1 cellular context compared by ENCODE assay signal in genomic region chr19:49850487-49851342, GRCh38.
TF ChIP-seq lines count a peak whose summit lies in the region.

TSS of gene PTOV1 (plus strand) at chr19:49851159.

TF ChIP-seq in K562, 482 proteins besides CTCF, POLR2A, EP300 and RAD21 (continued from another document and continues in another):
- TF ChIP-seq ETS1 (conservative IDR thresholded peaks at IDR 0.05; ENCODE audit: control insufficient read depth, low read depth, low read length) (peak; percentile 85), ZNF121 (CRISPR knock-in tag; conservative IDR thresholded peaks at IDR 0.05) (no peak), PKNOX1 (IDR thresholded peaks at IDR 0.05) (peak; percentile 39; the same call in 1 of the 2 replicates), CCNT2 (IDR thresholded peaks at IDR 0.05; ENCODE audit: borderline replicate concordance, extremely low read depth, insufficient read length, low read depth, low read length) (peak; percentile 73), E2F4 (CRISPR knock-in tag; IDR thresholded peaks at IDR 0.05; ENCODE audit: low read depth) (peak; percentile 65; the same call in 1 of the 2 replicates), NR2C2 (CRISPR knock-in tag; IDR thresholded peaks at IDR 0.05) (no peak), NR2C2 (tag; IDR thresholded peaks at IDR 0.05) (peak; percentile 89), XRCC4 (IDR thresholded peaks at IDR 0.05; ENCODE audit: extremely low read depth, insufficient read depth, insufficient read length) (no peak), FOXA3 (CRISPR knock-in tag; conservative IDR thresholded peaks at IDR 0.05 in 1 of 2, IDR thresholded peaks at IDR 0.05 in 1 of 2) (peak in 1 of 2 experiments; percentile 42; a peak in 1 of 4 replicates), RBM34 (IDR thresholded peaks at IDR 0.05; ENCODE audit: borderline replicate concordance, insufficient read depth, low read length) (no peak), CREB3L1 (IDR thresholded peaks at IDR 0.05; ENCODE audit: borderline replicate concordance, low read depth) (peak; percentile 100), ZNF561 (CRISPR knock-in tag; conservative IDR thresholded peaks at IDR 0.05) (no peak), NR2F6 (CRISPR knock-in tag; IDR thresholded peaks at IDR 0.05) (peak; percentile 78; the same call in 1 of the 2 replicates), ARNT (IDR thresholded peaks at IDR 0.05) (no peak), ZMIZ1 (IDR thresholded peaks at IDR 0.05; ENCODE audit: low read depth in 2 of 2, low read length in 2 of 2) (peak in 1 of 2 experiments; percentile 27; a peak in 1 of 4 replicates), SMARCC2 (IDR thresholded peaks at IDR 0.05; ENCODE audit: low read depth) (no peak), SAFB (IDR thresholded peaks at IDR 0.05; ENCODE audit: borderline replicate concordance, low read depth, low read length) (peak; percentile 24; the same call in 1 of the 2 replicates), SMARCA4 (IDR thresholded peaks at IDR 0.05) (0 out of 2 replicates have a peak, but pooled peaks have one; percentile 24), OTX1 (CRISPR knock-in tag; IDR thresholded peaks at IDR 0.05) (0 out of 2 replicates have a peak, but pooled peaks have one; percentile 32), FOXK2 (conservative IDR thresholded peaks at IDR 0.05 in 1 of 2, IDR thresholded peaks at IDR 0.05 in 1 of 2; ENCODE audit: low read depth in 2 of 2) (peak in 1 of 2 experiments; percentile 98; a peak in 2 of 4 replicates), ZNF699 (CRISPR knock-in tag; IDR thresholded peaks at IDR 0.05; ENCODE audit: insufficient replicate concordance) (no peak), DDX20 (tag; IDR thresholded peaks at IDR 0.05; ENCODE audit: low read depth) (no peak), ZNF384 (IDR thresholded peaks at IDR 0.05; ENCODE audit: low read depth, low read length) (0 out of 2 replicates have a peak, but pooled peaks have one; percentile 7), NUFIP1 (IDR thresholded peaks at IDR 0.05; ENCODE audit: partially characterized antibody) (peak; percentile 30), ESRRA (IDR thresholded peaks at IDR 0.05; ENCODE audit: borderline replicate concordance, low read depth) (peak; percentile 43; the same call in 1 of the 2 replicates), TSC22D4 (tag; IDR thresholded peaks at IDR 0.05) (no peak), NR2C1 (IDR thresholded peaks at IDR 0.05) (no peak), NR2C1 (tag; IDR thresholded peaks at IDR 0.05) (peak; percentile 69), RBM14 (IDR thresholded peaks at IDR 0.05; ENCODE audit: borderline replicate concordance, insufficient read depth, low read depth, low read length) (no peak), RBFOX2 (IDR thresholded peaks at IDR 0.05; ENCODE audit: low read depth, low read length) (peak; percentile 89), HLTF (IDR thresholded peaks at IDR 0.05) (peak; percentile 86; the same call in 1 of the 2 replicates), ASH1L (IDR thresholded peaks at IDR 0.05; ENCODE audit: borderline replicate concordance, low read depth, partially characterized antibody) (peak; percentile 26), PYGO2 (tag; IDR thresholded peaks at IDR 0.05) (no peak), MTA3 (IDR thresholded peaks at IDR 0.05; ENCODE audit: borderline replicate concordance) (peak; percentile 79; the same call in 1 of the 2 replicates), TCF7L2 (IDR thresholded peaks at IDR 0.05; ENCODE audit: low read depth, low read length) (peak; percentile 98), NCOR1 (IDR thresholded peaks at IDR 0.05) (0 out of 2 replicates have a peak, but pooled peaks have one; percentile 16), ARID1B (IDR thresholded peaks at IDR 0.05) (peak; percentile 43; the same call in 1 of the 2 replicates), STAT6 (CRISPR knock-in tag; IDR thresholded peaks at IDR 0.05) (peak; percentile 53), BCLAF1 (IDR thresholded peaks at IDR 0.05; ENCODE audit: borderline replicate concordance in 1 of 2, control insufficient read depth in 1 of 2, low read depth in 2 of 2, low read length in 1 of 2) (peak in 1 of 2 experiments; percentile 80; a peak in 1 of 4 replicates)
